ENCODE assay signal across 12 cellular contexts in the genomic region with DNA sequence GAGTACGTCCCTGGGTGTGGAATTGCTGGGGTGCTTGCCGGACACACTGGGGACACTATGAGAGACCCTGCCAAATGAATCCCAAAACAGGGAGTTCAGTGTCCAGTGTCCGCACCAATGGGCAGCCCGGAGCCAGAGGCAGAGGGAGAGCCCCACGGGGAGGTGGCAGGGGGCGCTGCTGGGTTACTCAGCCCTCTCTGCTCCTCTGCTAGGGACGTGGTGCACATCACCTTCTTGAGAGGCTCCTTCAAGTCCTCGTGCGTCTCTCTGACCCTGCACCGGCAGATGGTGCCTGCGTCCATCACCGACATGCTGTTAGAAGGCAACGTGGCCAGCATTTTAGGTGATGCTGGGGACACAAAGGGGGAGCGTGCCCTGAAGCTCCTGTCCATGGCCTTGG. TPM values are rescaled to one million over a fixed set of nuclear protein-coding genes. Genes with fewer than 3 reads are reported as not detected.
DNase-seq lines count a peak whose midpoint lies in the region; ATAC-seq and TF ChIP-seq lines count a peak whose summit lies in the region.
"Had no signal": no experiment of that assay in that cellular context is flagged by ENCODE, and none has a peak within 500 bp of the region (broad histone marks: within the 10 kb centered on the region; RNA-seq: fewer than 3 reads in every experiment).

No MANE protein-coding gene starts in this region.

- DNase-seq in DND-41: no peak
- peak; percentile 82 for DNase-seq in WTC11 (ENCODE audit: low spot score)
- DNase-seq in left kidney (ENCODE audit: low read depth, low spot score): peak; percentile 56
- no peak for DNase-seq in CD14-positive monocyte (ENCODE audit: low spot score)
- no peak for DNase-seq in SW 1271 (lab: John Stamatoyannopoulos, UW)
- DNase-seq in kidney glomerular epithelial cell (lab: John Stamatoyannopoulos, UW): no peak
- DNase-seq in DMS153 treated with DMSO at 0.1 percent for 48 hours (lab: John Stamatoyannopoulos, UW; ENCODE audit: unreplicated experiment): no peak
- DNase-seq: heart right ventricle, NCI-H1105 treated with DMSO at 0.1 percent for 48 hours, ovary had no signal

- peak; percentile 22 for TF ChIP-seq CTCF in DND-41 (IDR thresholded peaks at IDR 0.05; ENCODE audit: borderline replicate concordance, extremely low read depth, low read length, poor library complexity, severe bottlenecking)
- peak; percentile 34; the same call in 1 of the 2 replicates for TF ChIP-seq CTCF in HEK293 (tag by site-specific recombination; IDR thresholded peaks at IDR 0.05)
- TF ChIP-seq CTCF in WTC11 (IDR thresholded peaks at IDR 0.05): peak; percentile 24; the same call in 1 of the 2 replicates
- TF ChIP-seq CTCF in CD14-positive monocyte (IDR thresholded peaks at IDR 0.05): no peak

- H3K4me2 ChIP-seq in DND-41 (ENCODE audit: insufficient read depth, low read length): no peak overlapping the region

- no peak overlapping the region for H3K27ac Mint-ChIP-seq in WTC11
- no peak overlapping the region for H3K27ac Mint-ChIP-seq in CD14-positive monocyte
- H3K27ac Mint-ChIP-seq: T-helper 2 cell treated with Interferon-gamma antibody and Interleukin-4, amounts not matched to agents 5 μg/mL and 100 μg/mL, for 36 hours had no signal

- H3K27me3 ChIP-seq in DND-41 (ENCODE audit: insufficient read depth, low read length, poor library complexity): no peaks in the 10 kb centered on the region
- H3K27me3 ChIP-seq: ovary had no signal

- POLR2A ChIA-PET in HEK293 (lab: Yijun Ruan, JAX) (no interaction called here), WTC11 (lab: Charles Lee) (no interaction called here)

- ATAC-seq in DND-41 (ENCODE audit: insufficient read depth, low read depth): no peak
- peak; percentile 90 for ATAC-seq in WTC11

- no peaks in the 10 kb centered on the region for H3K79me2 ChIP-seq in DND-41 (ENCODE audit: insufficient read depth, low read length)

- no peak overlapping the region for H3K9ac ChIP-seq in DND-41 (ENCODE audit: low read depth, low read length)

- no peak overlapping the region for H3K27ac ChIP-seq in DND-41 (ENCODE audit: low read length)
- H3K27ac ChIP-seq in HEK293 (ENCODE audit: extremely low read depth, low read depth, low read length): no peak overlapping the region
- H3K27ac ChIP-seq: heart right ventricle, ovary had no signal

- H2AFZ ChIP-seq in DND-41 (ENCODE audit: low read depth, low read length): no peak overlapping the region

- H3K4me3 Mint-ChIP-seq in WTC11: no peak overlapping the region
- H3K4me3 Mint-ChIP-seq in CD14-positive monocyte: no peak overlapping the region
- H3K4me3 Mint-ChIP-seq: T-helper 2 cell treated with Interferon-gamma antibody and Interleukin-4, amounts not matched to agents 5 μg/mL and 100 μg/mL, for 36 hours had no signal

- H3K4me1 ChIP-seq in DND-41 (ENCODE audit: insufficient read depth, low read length) (no peaks in the 10 kb centered on the region), HEK293 (ENCODE audit: control insufficient read depth, insufficient read depth, low read length) (no peaks in the 10 kb centered on the region)
- H3K4me1 ChIP-seq: heart right ventricle had no signal

- no peaks in the 10 kb centered on the region for H3K36me3 Mint-ChIP-seq in WTC11
- H3K36me3 Mint-ChIP-seq in CD14-positive monocyte: no peaks in the 10 kb centered on the region

- no peaks in the 10 kb centered on the region for H3K9me3 ChIP-seq in DND-41 (ENCODE audit: insufficient read depth, low read length, severe bottlenecking)
- H3K9me3 ChIP-seq in HEK293 (ENCODE audit: control insufficient read depth, insufficient read depth, low read depth, low read length): no peaks in the 10 kb centered on the region
- H3K9me3 ChIP-seq: heart right ventricle, ovary had no signal

- no peaks in the 10 kb centered on the region for H3K4me1 Mint-ChIP-seq in WTC11
- H3K4me1 Mint-ChIP-seq in CD14-positive monocyte: no peaks in the 10 kb centered on the region

- CTCF ChIA-PET in HEK293 (lab: Yijun Ruan, JAX): interaction anchor here (0.5 to 2.2 kb wide), 6 partner anchors 9 to 91 kb away, joined by 3 to 9 read pairs (median 4); no protein-coding TSS in a partner anchor
- CTCF ChIA-PET in WTC11 (lab: Charles Lee): interaction anchor here (0.5 to 3.6 kb wide), 5 partner anchors 11 to 268 kb away, joined by 3 to 13 read pairs (median 5); partner anchors contain the start of genes ADAMTS13 and REXO4

- H4K20me1 ChIP-seq in DND-41 (ENCODE audit: insufficient read depth, low read length): no peaks in the 10 kb centered on the region

- H3K4me3 ChIP-seq in DND-41 (ENCODE audit: low read depth in 1 of 2, low read length in 2 of 2) (no peak overlapping the region), HEK293 (ENCODE audit: low read depth, low read length) (no peak overlapping the region)
- H3K4me3 ChIP-seq: heart right ventricle, ovary had no signal

- peaks cover 6% of the 10 kb centered on the region for H3K27me3 Mint-ChIP-seq in WTC11 (ENCODE audit: low read depth)
- peaks cover 0 to 20% (median 10%) of the 10 kb centered on the region in 3 donors for H3K27me3 Mint-ChIP-seq in CD14-positive monocyte (ENCODE audit: low read depth in 3 of 3)

- intact Hi-C loops in CD14-positive monocyte (cut with micrococcal nuclease): no loop called here

- H3K9me3 Mint-ChIP-seq in WTC11: no peaks in the 10 kb centered on the region
- H3K9me3 Mint-ChIP-seq in CD14-positive monocyte: peaks cover 0 to 3% (median 0%) of the 10 kb centered on the region in 7 donors
- H3K9me3 Mint-ChIP-seq: T-helper 2 cell treated with Interferon-gamma antibody and Interleukin-4, amounts not matched to agents 5 μg/mL and 100 μg/mL, for 36 hours had no signal

- H3K36me3 ChIP-seq in DND-41 (ENCODE audit: insufficient read depth, low read length) (no peaks in the 10 kb centered on the region), HEK293 (ENCODE audit: control insufficient read depth in 2 of 2, insufficient read depth in 1 of 2, low read length in 2 of 2) (peaks cover 0 to 7% of the 10 kb centered on the region in 2 experiments; a peak in 1 of 3 replicates)
- H3K36me3 ChIP-seq: ovary had no signal

TF ChIP-seq in HEK293, 187 proteins besides CTCF, POLR2A, EP300 and RAD21:
- TF ChIP-seq ZNF214 (tag by site-specific recombination; IDR thresholded peaks at IDR 0.05; ENCODE audit: borderline replicate concordance) (no peak), GLIS2 (tag by site-specific recombination; IDR thresholded peaks at IDR 0.05) (0 out of 2 replicates have a peak, but pooled peaks have one; percentile 57), SETDB1 (IDR thresholded peaks at IDR 0.05; ENCODE audit: insufficient read length, low read length) (no peak), AEBP2 (tag by site-specific recombination; IDR thresholded peaks at IDR 0.05; ENCODE audit: borderline replicate concordance) (no peak), ZNF426 (tag by site-specific recombination; IDR thresholded peaks at IDR 0.05) (no peak), ZBTB1 (tag by site-specific recombination; IDR thresholded peaks at IDR 0.05) (no peak), ZNF600 (tag by site-specific recombination; IDR thresholded peaks at IDR 0.05) (peak; percentile 51; the same call in 1 of the 2 replicates)

TF ChIP-seq in WTC11, 78 proteins besides CTCF, POLR2A, EP300 and RAD21:
- TF ChIP-seq SMAD4 (CRISPR knock-in tag; IDR thresholded peaks at IDR 0.05) (no peak), ZNF425 (CRISPR knock-in tag; conservative IDR thresholded peaks at IDR 0.05) (no peak), PRRX2 (CRISPR knock-in tag; IDR thresholded peaks at IDR 0.05) (no peak)
- TF ChIP-seq, protein P1, sequence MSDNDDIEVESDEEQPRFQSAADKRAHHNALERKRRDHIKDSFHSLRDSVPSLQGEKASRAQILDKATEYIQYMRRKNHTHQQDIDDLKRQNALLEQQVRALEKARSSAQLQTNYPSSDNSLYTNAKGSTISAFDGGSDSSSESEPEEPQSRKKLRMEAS (CRISPR knock-in tag; IDR thresholded peaks at IDR 0.05): peak; percentile 31; the same call in 1 of the 2 replicates

RNA-seq across cellular contexts. Expression of gene STKLD1, which starts 20.8 kb away (rescaled TPM):
- total RNA-seq in WTC11 (2021): 0.94 to 1.6 TPM (median 0.98 TPM) in 3 replicates
- not detected for polyA plus RNA-seq in CD14-positive monocyte

RNA-seq across cellular contexts. Expression of gene REXO4, which starts 20.9 kb away (rescaled TPM):
- 33.0 to 38.6 TPM (median 36.3 TPM) in 3 replicates for total RNA-seq in WTC11 (2021)
- 1 to 10 TPM; 3.0 to 4.2 TPM for polyA plus RNA-seq in CD14-positive monocyte

RNA-seq across cellular contexts. Expression of gene SURF4, which starts 21.1 kb away (rescaled TPM):
- total RNA-seq in WTC11 (2021): 171 to 173 TPM (median 173 TPM) in 3 replicates
- polyA plus RNA-seq in CD14-positive monocyte: 100 to 1,000 TPM; 157 to 175 TPM

RNA-seq across cellular contexts. Expression of gene ADAMTS13, which starts 25.2 kb away (rescaled TPM):
- total RNA-seq in WTC11 (2021): 12.0 to 16.4 TPM (median 15.9 TPM) in 3 replicates
- not detected for polyA plus RNA-seq in CD14-positive monocyte

RNA-seq across cellular contexts. Expression of gene SURF2, which starts 40.6 kb away (rescaled TPM):
- 26.3 to 33.3 TPM (median 28.8 TPM) in 3 replicates for total RNA-seq in WTC11 (2021)
- polyA plus RNA-seq in CD14-positive monocyte: 10 to 100 TPM; 17.5 to 24.7 TPM

Comparison
In these comparisons a context has a peak if more than half of its experiments do, and no peak if none do; other contexts are left out.
1. DNase-seq: peak in WTC11 (single experiment) and left kidney (single experiment); none in DND-41 (single experiment), CD14-positive monocyte (single experiment), SW 1271 (0 of 2), kidney glomerular epithelial cell (single experiment) and DMS153 treated with DMSO at 0.1 percent for 48 hours (single experiment).